Comparison of ENCODE assay signal across 9 cellular contexts in genomic region chr17:40536731-40537171, GRCh38. TPM values are rescaled to one million over a fixed set of nuclear protein-coding genes. Genes with fewer than 3 reads are reported as not detected.
DNase-seq lines count a peak whose midpoint lies in the region; ATAC-seq and TF ChIP-seq lines count a peak whose summit lies in the region.
"Had no signal": no experiment of that assay in that cellular context is flagged by ENCODE, and none has a peak within 500 bp of the region (broad histone marks: within the 10 kb centered on the region; RNA-seq: fewer than 3 reads in every experiment).

No MANE protein-coding gene starts in this region.

- no peak overlapping the region for H3K9ac ChIP-seq in duodenal mucosa (ENCODE audit: low read depth in 1 of 2, low read length in 2 of 2)
- peak overlapping the region in 1 of 2 donors; percentile 24 for H3K9ac ChIP-seq in colonic mucosa (ENCODE audit: low read depth in 2 of 2, low read length in 2 of 2)

- H3K9me3 ChIP-seq in duodenal mucosa (ENCODE audit: control insufficient read depth in 1 of 2, low read length in 2 of 2) (no peaks in the 10 kb centered on the region), colonic mucosa (no peaks in the 10 kb centered on the region)

- in situ Hi-C loops in G401 (cut with HindIII; ENCODE audit: low sequenced_read_pairs), result no loop called here

- H3K27me3 ChIP-seq in duodenal mucosa (ENCODE audit: control insufficient read depth in 1 of 2, insufficient read depth in 2 of 2, low read length in 2 of 2) (no peaks in the 10 kb centered on the region), colonic mucosa (no peaks in the 10 kb centered on the region)

- intact Hi-C loops in colonic mucosa (cut with DNase I), result no loop called here

- peak; percentile 13 for ATAC-seq in omental fat pad (ENCODE audit: low FRiP score)
- no peak for ATAC-seq in activated CD4-positive, CD25-positive, alpha-beta regulatory T cell treated with anti-CD3 and anti-CD28 coated beads, Interleukin-2, amount 50 U/mL, for 24 hours

- no peak overlapping the region for H3K4me3 ChIP-seq in duodenal mucosa (ENCODE audit: low read depth in 1 of 2, low read length in 2 of 2)
- no peak overlapping the region for H3K4me3 ChIP-seq in colonic mucosa

- TF ChIP-seq CTCF in omental fat pad (IDR thresholded peaks at IDR 0.05), result no peak
- TF ChIP-seq CTCF in colonic mucosa (IDR thresholded peaks at IDR 0.05), result no peak

- peak overlapping the region; percentile 46 for H3K27ac ChIP-seq in duodenal mucosa (ENCODE audit: low read depth, low read length)
- H3K27ac ChIP-seq in colonic mucosa, result no peak overlapping the region

- DNase-seq in A172 (ENCODE audit: low spot score), result peak; percentile 45
- peak; percentile 74 for DNase-seq in HT-29 (ENCODE audit: low spot score)
- DNase-seq in omental fat pad (ENCODE audit: low spot score), result no peak
- no peak for DNase-seq in colonic mucosa
- no peak for DNase-seq in G401 (ENCODE audit: low spot score)
- DNase-seq in DMS79 (lab: John Stamatoyannopoulos, UW), result no peak
- DNase-seq: nephron progenitor cell had no signal

- H3K36me3 ChIP-seq in duodenal mucosa (ENCODE audit: control insufficient read depth in 1 of 2, insufficient read depth in 2 of 2, low read length in 2 of 2) (no peaks in the 10 kb centered on the region), colonic mucosa (no peaks in the 10 kb centered on the region)

- peaks cover 64 to 67% of the 10 kb centered on the region in 2 donors for H3K4me1 ChIP-seq in duodenal mucosa (ENCODE audit: control insufficient read depth in 1 of 2, insufficient read depth in 2 of 2, low read length in 2 of 2)
- peaks cover 6% of the 10 kb centered on the region for H3K4me1 ChIP-seq in colonic mucosa

RNA-seq across cellular contexts. Expression of gene CCR7, which starts 28.5 kb away (rescaled TPM):
- not detected in 2 replicates for total RNA-seq in A172 (2014; rRNA removed; shearing (Covaris generic))
- total RNA-seq in HT-29 (2014; rRNA removed; shearing (Covaris generic)), result not detected in 2 replicates
- total RNA-seq in omental fat pad (1 to 10 TPM in 1 of 4 donors, under 1 TPM in 1, not detected in 2; 0.37 to 1.9 TPM), colonic mucosa (1 to 10 TPM in 1 of 2 donors, under 1 TPM in 1; 0.72 to 1.9 TPM)
- not detected in 2 replicates for total RNA-seq in G401 (2014; rRNA removed; shearing (Covaris generic))

RNA-seq across cellular contexts. Expression of gene TNS4, which starts 35.3 kb away (rescaled TPM):
- 0.02 and 0.14 TPM in 2 replicates for total RNA-seq in A172 (2014; rRNA removed; shearing (Covaris generic))
- 148 and 187 TPM in 2 replicates for total RNA-seq in HT-29 (2014; rRNA removed; shearing (Covaris generic))
- total RNA-seq in omental fat pad, result 1 to 10 TPM in 2 of 4 donors, not detected in 2; 1.8 to 2.1 TPM
- 10 to 100 TPM in 1 of 2 donors, 1 to 10 TPM in 1; 8.8 to 20.4 TPM for total RNA-seq in colonic mucosa
- not detected in 2 replicates for total RNA-seq in G401 (2014; rRNA removed; shearing (Covaris generic))

Comparison
In these comparisons a context has a peak if more than half of its experiments do, and no peak if none do; other contexts are left out.
1. DNase-seq: peak in A172 (single experiment) and HT-29 (single experiment); none in omental fat pad (single experiment), colonic mucosa (single experiment), G401 (single experiment) and DMS79 (single experiment).